In genomic region chr19:49930483-49931011, GRCh38 we compare ENCODE assay signal across 9 cellular contexts. TPM values are rescaled to one million over a fixed set of nuclear protein-coding genes. Genes with fewer than 3 reads are reported as not detected.
DNase-seq lines count a peak whose midpoint lies in the region; ATAC-seq and TF ChIP-seq lines count a peak whose summit lies in the region.
"Had no signal": no experiment of that assay in that cellular context is flagged by ENCODE, and none has a peak within 500 bp of the region (broad histone marks: within the 10 kb centered on the region; RNA-seq: fewer than 3 reads in every experiment).

No MANE protein-coding gene starts in this region.

- H3K4me3 Mint-ChIP-seq in activated naive CD4-positive, alpha-beta T cell treated with anti-CD3 and anti-CD28 coated beads, Interleukin-2, amount 50 U/mL, for 24 hours, result peak overlapping the region; percentile 45
- peak overlapping the region; percentile 99 for H3K4me3 Mint-ChIP-seq in activated naive CD8-positive, alpha-beta T cell treated with anti-CD3 and anti-CD28 coated beads, Interleukin-2, amount 50 U/mL, for 24 hours

- peaks cover 9% of the 10 kb centered on the region for H3K4me1 ChIP-seq in upper lobe of right lung

- peaks cover 24% of the 10 kb centered on the region for H3K36me3 Mint-ChIP-seq in activated naive CD4-positive, alpha-beta T cell treated with anti-CD3 and anti-CD28 coated beads, Interleukin-2, amount 50 U/mL, for 24 hours
- H3K36me3 Mint-ChIP-seq in activated naive CD8-positive, alpha-beta T cell treated with anti-CD3 and anti-CD28 coated beads, Interleukin-2, amount 50 U/mL, for 24 hours (ENCODE audit: low read depth), result peaks cover 52% of the 10 kb centered on the region

- H3K4me1 Mint-ChIP-seq in activated naive CD4-positive, alpha-beta T cell treated with anti-CD3 and anti-CD28 coated beads, Interleukin-2, amount 50 U/mL, for 24 hours, result peaks cover 58% of the 10 kb centered on the region
- peaks cover 69% of the 10 kb centered on the region for H3K4me1 Mint-ChIP-seq in activated naive CD8-positive, alpha-beta T cell treated with anti-CD3 and anti-CD28 coated beads, Interleukin-2, amount 50 U/mL, for 24 hours

- in situ Hi-C loops in GM13976 (cut with MboI; ENCODE audit: low sequenced_read_pairs, unreplicated experiment), result loop anchor here (25.0 kb wide), 1 partner anchor 207 kb away; no protein-coding TSS in a partner anchor

- H3K4me3 ChIP-seq in upper lobe of right lung, result peak overlapping the region; percentile 94

- peaks cover 13% of the 10 kb centered on the region for H3K36me3 ChIP-seq in upper lobe of right lung

- peak overlapping the region; percentile 8 for H3K27ac Mint-ChIP-seq in activated naive CD4-positive, alpha-beta T cell treated with anti-CD3 and anti-CD28 coated beads, Interleukin-2, amount 50 U/mL, for 24 hours
- H3K27ac Mint-ChIP-seq in activated naive CD8-positive, alpha-beta T cell treated with anti-CD3 and anti-CD28 coated beads, Interleukin-2, amount 50 U/mL, for 24 hours, result no peak overlapping the region

- no peaks in the 10 kb centered on the region for H3K9me3 ChIP-seq in upper lobe of right lung

- no peaks in the 10 kb centered on the region for H3K9me3 Mint-ChIP-seq in activated naive CD4-positive, alpha-beta T cell treated with anti-CD3 and anti-CD28 coated beads, Interleukin-2, amount 50 U/mL, for 24 hours
- peaks cover 4% of the 10 kb centered on the region for H3K9me3 Mint-ChIP-seq in activated naive CD8-positive, alpha-beta T cell treated with anti-CD3 and anti-CD28 coated beads, Interleukin-2, amount 50 U/mL, for 24 hours

- no peak for ATAC-seq in activated naive CD8-positive, alpha-beta T cell treated with anti-CD3 and anti-CD28 coated beads, Interleukin-2, amount 50 U/mL, for 24 hours
- ATAC-seq in left colon (no peak), upper lobe of right lung (no peak), GM19023 (IDR thresholded peaks at IDR 0.05; ENCODE audit: unreplicated experiment) (no peak)

- H3K27me3 ChIP-seq in upper lobe of right lung, result no peaks in the 10 kb centered on the region

- no peak overlapping the region for H3K27ac ChIP-seq in upper lobe of right lung

- DNase-seq in activated naive CD4-positive, alpha-beta T cell (lab: John Stamatoyannopoulos, UW), result no peak
- no peak for DNase-seq in activated naive CD8-positive, alpha-beta T cell treated with anti-CD3 and anti-CD28 coated beads, Interleukin-2, amount 50 U/mL, for 24 hours
- peak; percentile 35 to 49 for DNase-seq in left colon
- DNase-seq in upper lobe of right lung, result no peak
- no peak for DNase-seq in GM13976 (ENCODE audit: low spot score)
- DNase-seq in retina, result no peak

- TF ChIP-seq CTCF in upper lobe of right lung (IDR thresholded peaks at IDR 0.05) (no peak), GM13976 (IDR thresholded peaks at IDR 0.05; ENCODE audit: borderline replicate concordance, control extremely low read depth, extremely low read depth, insufficient read depth, missing control alignments) (no peak)

- intact Hi-C loops in left colon (cut with DNase I, micrococcal nuclease), result no loop called here
- intact Hi-C loops in upper lobe of right lung (cut with DNase I), result no loop called here

- H3K27me3 Mint-ChIP-seq in activated naive CD4-positive, alpha-beta T cell treated with anti-CD3 and anti-CD28 coated beads, Interleukin-2, amount 50 U/mL, for 24 hours, result peaks cover 1% of the 10 kb centered on the region
- peaks cover 10% of the 10 kb centered on the region for H3K27me3 Mint-ChIP-seq in activated naive CD8-positive, alpha-beta T cell treated with anti-CD3 and anti-CD28 coated beads, Interleukin-2, amount 50 U/mL, for 24 hours

RNA-seq across cellular contexts. Expression of gene NUP62, which starts 1.2 kb away (rescaled TPM):
- 10 to 100 TPM; 31.5 to 37.1 TPM for total RNA-seq in left colon
- total RNA-seq in upper lobe of right lung, result 39.3 TPM

RNA-seq across cellular contexts. Expression of gene ATF5, which starts 1.5 kb away (rescaled TPM):
- total RNA-seq in left colon, result 10 to 100 TPM; 13.2 to 16.7 TPM
- 14.1 TPM for total RNA-seq in upper lobe of right lung

RNA-seq across cellular contexts. Expression of gene SIGLEC11, which starts 30.4 kb away (rescaled TPM):
- under 1 TPM; 0.40 to 0.75 TPM for total RNA-seq in left colon
- 2.5 TPM for total RNA-seq in upper lobe of right lung
- total RNA-seq: myocyte had no signal

RNA-seq across cellular contexts. Expression of gene IL4I1, which starts 33.9 kb away (rescaled TPM):
- total RNA-seq in left colon, result 1 to 10 TPM in 1 of 2 donors, under 1 TPM in 1; 0.67 to 1.3 TPM
- total RNA-seq in upper lobe of right lung, result 1.8 TPM

RNA-seq across cellular contexts. Expression of gene TBC1D17, which starts 53.0 kb away (rescaled TPM):
- total RNA-seq in left colon, result 10 to 100 TPM; 32.8 to 36.4 TPM
- total RNA-seq in upper lobe of right lung, result 57.1 TPM

Comparison
In these comparisons a context has a peak if more than half of its experiments do, and no peak if none do; other contexts are left out.
1. DNase-seq: peak in left colon (2 of 2); none in activated naive CD4-positive, alpha-beta T cell (0 of 4), activated naive CD8-positive, alpha-beta T cell treated with anti-CD3 and anti-CD28 coated beads, Interleukin-2, amount 50 U/mL, for 24 hours (single experiment), upper lobe of right lung (single experiment), GM13976 (single experiment) and retina (single experiment).